Comparison of ENCODE assay signal across 3 cellular contexts in the genomic region with DNA sequence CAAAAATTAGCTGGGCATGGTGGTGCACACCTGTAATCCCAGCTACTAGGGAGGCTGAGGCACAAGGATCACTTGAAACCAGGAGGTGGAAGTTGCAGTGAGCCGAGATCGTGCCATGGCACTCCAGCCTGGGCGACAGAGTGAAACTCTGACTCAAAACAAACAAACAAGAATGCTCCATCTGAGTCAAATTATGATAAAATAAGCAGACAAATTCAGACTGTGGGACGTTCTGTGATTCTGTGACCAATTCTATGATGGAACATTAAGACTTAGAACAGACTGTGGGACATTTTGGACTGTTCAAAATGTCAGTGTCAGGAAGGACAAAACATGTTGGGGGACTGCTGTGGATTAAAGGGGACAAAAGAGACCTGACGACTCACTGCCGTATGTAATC.
A peak's percentile ranks its signal among the peaks of the same experiment; 100 is the strongest.
TF ChIP-seq lines count a peak whose summit lies in the region.
"Not testable (repeated sequence)": the region's sequence is repeated elsewhere in the genome, so short reads cannot be mapped to it uniquely, and the experiment has no call there.

No MANE protein-coding gene starts in this region.

TF ChIP-seq in A549, 52 proteins besides CTCF, POLR2A, EP300 and RAD21:
- not testable (repeated sequence) for TF ChIP-seq FOSL2 (IDR thresholded peaks at IDR 0.05)
- TF ChIP-seq FOSL2 (CRISPR knock-in tag; IDR thresholded peaks at IDR 0.05), result 0 out of 2 replicates have a peak, but pooled peaks have one; percentile 28

TF ChIP-seq in HEK293, 187 proteins besides CTCF, POLR2A, EP300 and RAD21:
- TF ChIP-seq KLF1 (tag by site-specific recombination; IDR thresholded peaks at IDR 0.05), result 0 out of 2 replicates have a peak, but pooled peaks have one; percentile 0
TF ChIP-seq in HEK293: peak in this region for 1; not testable (repeated sequence) for 186.

TF ChIP-seq in GM12878, 131 proteins besides CTCF, POLR2A, EP300 and RAD21:
- TF ChIP-seq MEF2A (IDR thresholded peaks at IDR 0.05; ENCODE audit: insufficient read depth, low read depth, low read length), result 0 out of 2 replicates have a peak, but pooled peaks have one; percentile 30
- peak; percentile 94 for TF ChIP-seq JUNB (IDR thresholded peaks at IDR 0.05)
- TF ChIP-seq NFIC (IDR thresholded peaks at IDR 0.05; ENCODE audit: low read depth, low read length), result peak; percentile 74
- TF ChIP-seq IRF4 (IDR thresholded peaks at IDR 0.05; ENCODE audit: low read depth, low read length), result peak; percentile 78; the same call in 1 of the 2 replicates
- 0 out of 4 replicates have a peak, but pooled peaks of 1 of the 2 experiments have one; percentile 25 for TF ChIP-seq SRF (IDR thresholded peaks at IDR 0.05; ENCODE audit: low read depth in 2 of 2, low read length in 2 of 2)
- TF ChIP-seq, protein P1, sequence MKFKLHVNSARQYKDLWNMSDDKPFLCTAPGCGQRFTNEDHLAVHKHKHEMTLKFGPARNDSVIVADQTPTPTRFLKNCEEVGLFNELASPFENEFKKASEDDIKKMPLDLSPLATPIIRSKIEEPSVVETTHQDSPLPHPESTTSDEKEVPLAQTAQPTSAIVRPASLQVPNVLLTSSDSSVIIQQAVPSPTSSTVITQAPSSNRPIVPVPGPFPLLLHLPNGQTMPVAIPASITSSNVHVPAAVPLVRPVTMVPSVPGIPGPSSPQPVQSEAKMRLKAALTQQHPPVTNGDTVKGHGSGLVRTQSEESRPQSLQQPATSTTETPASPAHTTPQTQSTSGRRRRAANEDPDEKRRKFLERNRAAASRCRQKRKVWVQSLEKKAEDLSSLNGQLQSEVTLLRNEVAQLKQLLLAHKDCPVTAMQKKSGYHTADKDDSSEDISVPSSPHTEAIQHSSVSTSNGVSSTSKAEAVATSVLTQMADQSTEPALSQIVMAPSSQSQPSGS (IDR thresholded peaks at IDR 0.05; ENCODE audit: low read length), result peak; percentile 50; the same call in 1 of the 2 replicates
- 0 out of 2 replicates have a peak, but pooled peaks have one; percentile 43 for TF ChIP-seq PML (IDR thresholded peaks at IDR 0.05; ENCODE audit: low read length)
- peak; percentile 61 for TF ChIP-seq EED (IDR thresholded peaks at IDR 0.05; ENCODE audit: low read depth)
- peak; percentile 54 for TF ChIP-seq RUNX3 (IDR thresholded peaks at IDR 0.05; ENCODE audit: low read length)
- peak in 1 of 2 experiments; percentile 44; a peak in 1 of 4 replicates for TF ChIP-seq ETV6 (conservative IDR thresholded peaks at IDR 0.05 in 1 of 2, IDR thresholded peaks at IDR 0.05 in 1 of 2; ENCODE audit: borderline replicate concordance in 1 of 2, low read depth in 1 of 2)
- peak; percentile 82; the same call in 1 of the 2 replicates for TF ChIP-seq BCL11A (IDR thresholded peaks at IDR 0.05; ENCODE audit: low read depth, low read length)
- TF ChIP-seq CREM (IDR thresholded peaks at IDR 0.05; ENCODE audit: low read depth), result peak; percentile 62
- 0 out of 2 replicates have a peak, but pooled peaks have one; percentile 66 for TF ChIP-seq FOXM1 (IDR thresholded peaks at IDR 0.05; ENCODE audit: low read depth, low read length)
TF ChIP-seq in GM12878: peak in this region for 13; not testable (repeated sequence) for 118.
